Comparison of ENCODE assay signal across 9 cellular contexts in the genomic region with DNA sequence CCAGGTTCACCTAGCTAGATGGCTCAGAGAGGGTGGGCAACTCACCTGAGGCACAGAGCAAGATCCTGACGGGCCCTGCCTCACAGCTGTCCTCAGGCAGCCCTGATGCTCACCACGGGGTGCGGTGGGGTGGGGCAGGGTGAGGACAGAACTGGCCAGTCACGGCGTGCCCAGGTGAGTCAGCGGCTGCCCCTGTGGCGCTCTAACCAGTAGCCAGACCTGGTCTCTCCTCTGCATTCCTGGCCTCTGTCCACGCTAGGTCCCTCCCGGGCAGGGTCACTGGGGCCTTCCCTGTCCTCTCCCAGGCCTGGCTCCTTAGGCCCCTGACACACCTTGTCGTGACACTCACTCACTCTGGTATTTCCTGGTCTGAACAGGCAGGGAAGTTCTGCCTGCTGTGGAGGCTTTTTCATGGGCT. TPM values are rescaled to one million over a fixed set of nuclear protein-coding genes. Genes with fewer than 3 reads are reported as not detected.
DNase-seq lines count a peak whose midpoint lies in the region; ATAC-seq and TF ChIP-seq lines count a peak whose summit lies in the region.
"Had no signal": no experiment of that assay in that cellular context is flagged by ENCODE, and none has a peak within 500 bp of the region (broad histone marks: within the 10 kb centered on the region; RNA-seq: fewer than 3 reads in every experiment).

No MANE protein-coding gene starts in this region.

- H3K4me1 ChIP-seq in body of pancreas = peaks cover 55% of the 10 kb centered on the region

- H3K36me3 ChIP-seq in body of pancreas (replicated peaks in 1 of 2; ENCODE audit: insufficient read depth in 1 of 2, low read depth in 2 of 2) = no peaks in the 10 kb centered on the region

- H3K4me3 Mint-ChIP-seq in activated naive CD4-positive, alpha-beta T cell treated with anti-CD3 and anti-CD28 coated beads, Interleukin-2, amount 10 ng/mL, durations not matched to agents 7 days and 5 days = peak overlapping the region; percentile 88

- no peak for TF ChIP-seq CTCF in body of pancreas (IDR thresholded peaks at IDR 0.05)

- WGBS in body of pancreas, 2 donors = 18 to 22% methylated on average over 3 to 10 of the region's 10 CpGs

- no peaks in the 10 kb centered on the region for H3K9me3 ChIP-seq in body of pancreas

- H3K27me3 Mint-ChIP-seq in activated naive CD4-positive, alpha-beta T cell treated with anti-CD3 and anti-CD28 coated beads, Interleukin-2, amount 10 ng/mL, durations not matched to agents 7 days and 5 days = peaks cover 28% of the 10 kb centered on the region

- TF ChIP-seq POLR2A in body of pancreas (IDR thresholded peaks at IDR 0.05) = peak; percentile 67 to 81 (median 81)

- peak; percentile 30 for DNase-seq in activated naive CD4-positive, alpha-beta T cell treated with anti-CD3 and anti-CD28 coated beads, Interleukin-2, amount 10 ng/mL, durations not matched to agents 7 days and 5 days
- no peak for DNase-seq in activated naive CD4-positive, alpha-beta T cell treated with anti-CD3 and anti-CD28 coated beads, Interleukin-2, amount 50 U/mL, for 16 hours
- peak; percentile 86 to 95 (median 90) for DNase-seq in body of pancreas
- DNase-seq in lung microvascular endothelial cell (ENCODE audit: low read depth in 2 of 2) = peak; percentile 12 to 46
- peak; percentile 88 for DNase-seq in ureter (ENCODE audit: low spot score)
- DNase-seq in superior temporal gyrus (ENCODE audit: extremely low spot score) = no peak
- no peak for DNase-seq in amniotic stem cell (lab: John Stamatoyannopoulos, UW)

- peak overlapping the region; percentile 78 to 89 (median 86) for H3K27ac ChIP-seq in body of pancreas

- H3K4me3 ChIP-seq in body of pancreas = peak overlapping the region in 1 of 2 donors; percentile 38

- H3K27ac Mint-ChIP-seq in activated naive CD4-positive, alpha-beta T cell treated with anti-CD3 and anti-CD28 coated beads, Interleukin-2, amount 10 ng/mL, durations not matched to agents 7 days and 5 days = peak overlapping the region; percentile 90

- ATAC-seq in body of pancreas = peak; percentile 83
- ATAC-seq in GM18868 (IDR thresholded peaks at IDR 0.05; ENCODE audit: unreplicated experiment) = no peak

- peaks cover 71% of the 10 kb centered on the region for H3K4me1 Mint-ChIP-seq in activated naive CD4-positive, alpha-beta T cell treated with anti-CD3 and anti-CD28 coated beads, Interleukin-2, amount 10 ng/mL, durations not matched to agents 7 days and 5 days

- H3K27me3 ChIP-seq in body of pancreas = no peaks in the 10 kb centered on the region

- CTCF ChIA-PET in activated naive CD4-positive, alpha-beta T cell treated with anti-CD3 and anti-CD28 coated beads, Interleukin-2, amount 10 ng/mL, durations not matched to agents 7 days and 5 days (lab: Charles Lee) = interaction anchor here (1.5 to 3.0 kb wide), 2 partner anchors 202 to 203 kb away, joined by 3 to 12 read pairs; no protein-coding TSS in a partner anchor

- intact Hi-C loops in body of pancreas (cut with DNase I) = no loop called here

- H3K9me3 Mint-ChIP-seq in activated naive CD4-positive, alpha-beta T cell treated with anti-CD3 and anti-CD28 coated beads, Interleukin-2, amount 10 ng/mL, durations not matched to agents 7 days and 5 days = no peaks in the 10 kb centered on the region

- H3K36me3 Mint-ChIP-seq in activated naive CD4-positive, alpha-beta T cell treated with anti-CD3 and anti-CD28 coated beads, Interleukin-2, amount 10 ng/mL, durations not matched to agents 7 days and 5 days = peaks cover 4% of the 10 kb centered on the region

RNA-seq across cellular contexts. Expression of gene ALS2CL, which starts 0.9 kb away (rescaled TPM):
- total RNA-seq in body of pancreas = 10 to 100 TPM; 30.3 to 48.5 TPM
- 3.7 and 5.8 TPM in 2 replicates for total RNA-seq in lung microvascular endothelial cell
- 64.5 TPM for total RNA-seq in ureter

RNA-seq across cellular contexts. Expression of gene TMIE, which starts 8.6 kb away (rescaled TPM):
- total RNA-seq in body of pancreas (not detected), lung microvascular endothelial cell (under 0.01 TPM in 1 of 2 replicates, not detected in the other), ureter (1.0 TPM)
- total RNA-seq: T-helper 2 cell treated with Interferon-gamma antibody and Interleukin-4, amounts not matched to agents 100 ng/mL and 5 ng/mL, for 36 hours had no signal

RNA-seq across cellular contexts. Expression of gene PRSS50, which starts 25.1 kb away (rescaled TPM):
- 1 to 10 TPM; 2.6 to 3.1 TPM for total RNA-seq in body of pancreas
- not detected in 2 replicates for total RNA-seq in lung microvascular endothelial cell
- 1.6 TPM for total RNA-seq in ureter
- total RNA-seq: T-helper 2 cell treated with Interferon-gamma antibody and Interleukin-4, amounts not matched to agents 100 ng/mL and 5 ng/mL, for 36 hours had no signal

Comparison
In these comparisons a context has a peak if more than half of its experiments do, and no peak if none do; other contexts are left out.
1. DNase-seq: peak in activated naive CD4-positive, alpha-beta T cell treated with anti-CD3 and anti-CD28 coated beads, Interleukin-2, amount 10 ng/mL, durations not matched to agents 7 days and 5 days (single experiment), body of pancreas (4 of 4), lung microvascular endothelial cell (2 of 2) and ureter (single experiment); none in activated naive CD4-positive, alpha-beta T cell treated with anti-CD3 and anti-CD28 coated beads, Interleukin-2, amount 50 U/mL, for 16 hours (single experiment), superior temporal gyrus (single experiment) and amniotic stem cell (single experiment).